Comparison of ENCODE assay signal across 8 cellular contexts in genomic region chr11:119673389-119674336, GRCh38. TPM values are rescaled to one million over a fixed set of nuclear protein-coding genes. Genes with fewer than 3 reads are reported as not detected.
A peak's percentile ranks its signal among the peaks of the same experiment; 100 is the strongest.
DNase-seq lines count a peak whose midpoint lies in the region; ATAC-seq, FAIRE-seq and TF ChIP-seq lines count a peak whose summit lies in the region.

No MANE protein-coding gene starts in this region.

- peaks cover 8% of the 10 kb centered on the region for H3K4me1 Mint-ChIP-seq in activated T-helper 2 cell treated with anti-CD3 and anti-CD28 coated beads, Interferon-gamma antibody, Interleukin-2, Interleukin-4, amounts not matched to agents 10 μg/mL and 5 μg/mL and 100 μg/mL, durations not matched to agents 14 hours and 24 hours and 36 hours (ENCODE audit: low read depth)

- H3K27ac Mint-ChIP-seq in activated T-helper 2 cell treated with anti-CD3 and anti-CD28 coated beads, Interferon-gamma antibody, Interleukin-2, Interleukin-4, amounts not matched to agents 10 μg/mL and 5 μg/mL and 100 μg/mL, durations not matched to agents 14 hours and 24 hours and 36 hours: no peak overlapping the region

- intact Hi-C loops in activated T-helper 2 cell treated with anti-CD3 and anti-CD28 coated beads, Interferon-gamma antibody, Interleukin-2, Interleukin-4, amounts not matched to agents 10 μg/mL and 5 μg/mL and 100 μg/mL, durations not matched to agents 14 hours and 24 hours and 36 hours (cut with micrococcal nuclease): loop anchor here (2.0 kb wide), 1 partner anchor 55 kb away; the partner anchor contains the start of gene NECTIN1

- H3K4me3 Mint-ChIP-seq in activated T-helper 2 cell treated with anti-CD3 and anti-CD28 coated beads, Interferon-gamma antibody, Interleukin-2, Interleukin-4, amounts not matched to agents 10 μg/mL and 5 μg/mL and 100 μg/mL, durations not matched to agents 14 hours and 24 hours and 36 hours (ENCODE audit: low read depth): no peak overlapping the region

- DNase-seq in GM12892 (ENCODE audit: insufficient read length) (peak; percentile 69), NCI-H524 (lab: John Stamatoyannopoulos, UW) (no peak), HTR-8/SVneo (ENCODE audit: insufficient read length, low spot score) (no peak), glomerular visceral epithelial cell (ENCODE audit: extremely low spot score) (no peak)
- peak; percentile 14 for DNase-seq in activated T-helper 2 cell treated with anti-CD3 and anti-CD28 coated beads, Interferon-gamma antibody, Interleukin-2, Interleukin-4, amounts not matched to agents 10 μg/mL and 5 μg/mL and 100 μg/mL, durations not matched to agents 14 hours and 24 hours and 36 hours (ENCODE audit: low spot score)
- DNase-seq in stimulated activated CD4-positive, alpha-beta T cell treated with anti-CD3 and anti-CD28 coated beads, Interleukin-1b, Interleukin-23, amount 100 ng/mL, for 4 hours (ENCODE audit: low read depth in 2 of 2): peak; percentile 9 to 33

- no peaks in the 10 kb centered on the region for H3K36me3 Mint-ChIP-seq in activated T-helper 2 cell treated with anti-CD3 and anti-CD28 coated beads, Interferon-gamma antibody, Interleukin-2, Interleukin-4, amounts not matched to agents 10 μg/mL and 5 μg/mL and 100 μg/mL, durations not matched to agents 14 hours and 24 hours and 36 hours (ENCODE audit: low read depth)

- no peaks in the 10 kb centered on the region for H3K9me3 Mint-ChIP-seq in activated T-helper 2 cell treated with anti-CD3 and anti-CD28 coated beads, Interferon-gamma antibody, Interleukin-2, Interleukin-4, amounts not matched to agents 10 μg/mL and 5 μg/mL and 100 μg/mL, durations not matched to agents 14 hours and 24 hours and 36 hours

- ATAC-seq in GM21360 (IDR thresholded peaks at IDR 0.05; ENCODE audit: unreplicated experiment) (peak; percentile 79), HG03565 (IDR thresholded peaks at IDR 0.05; ENCODE audit: unreplicated experiment) (peak; percentile 87)

- peak; percentile 99 for FAIRE-seq in GM12892 (lab: Jason Lieb, UNC)
- no peak for FAIRE-seq in HTR-8/SVneo (lab: Jason Lieb, UNC)

- TF ChIP-seq POLR2A in GM12892 (IDR thresholded peaks at IDR 0.05; ENCODE audit: low read depth, low read length): peak; percentile 56; the same call in 1 of the 2 replicates

- H3K27me3 Mint-ChIP-seq in activated T-helper 2 cell treated with anti-CD3 and anti-CD28 coated beads, Interferon-gamma antibody, Interleukin-2, Interleukin-4, amounts not matched to agents 10 μg/mL and 5 μg/mL and 100 μg/mL, durations not matched to agents 14 hours and 24 hours and 36 hours (ENCODE audit: low read depth): no peaks in the 10 kb centered on the region

RNA-seq across cellular contexts. Expression of gene NECTIN1, which starts 55.3 kb away (rescaled TPM):
- 9.0 TPM for polyA plus RNA-seq in GM12892 (2012; ENCODE audit: missing spikeins)
- 5.0 and 5.6 TPM in 2 replicates for total RNA-seq in activated T-helper 2 cell treated with anti-CD3 and anti-CD28 coated beads, Interferon-gamma antibody, Interleukin-2, Interleukin-4, amounts not matched to agents 10 μg/mL and 5 μg/mL and 100 μg/mL, durations not matched to agents 14 hours and 24 hours and 36 hours

Comparison
In these comparisons a context has a peak if more than half of its experiments do, and no peak if none do; other contexts are left out.
1. DNase-seq: peak in GM12892 (single experiment), activated T-helper 2 cell treated with anti-CD3 and anti-CD28 coated beads, Interferon-gamma antibody, Interleukin-2, Interleukin-4, amounts not matched to agents 10 μg/mL and 5 μg/mL and 100 μg/mL, durations not matched to agents 14 hours and 24 hours and 36 hours (single experiment) and stimulated activated CD4-positive, alpha-beta T cell treated with anti-CD3 and anti-CD28 coated beads, Interleukin-1b, Interleukin-23, amount 100 ng/mL, for 4 hours (2 of 2); none in NCI-H524 (0 of 2), HTR-8/SVneo (single experiment) and glomerular visceral epithelial cell (single experiment).